ENCODE assay signal across 13 cellular contexts in the genomic region with DNA sequence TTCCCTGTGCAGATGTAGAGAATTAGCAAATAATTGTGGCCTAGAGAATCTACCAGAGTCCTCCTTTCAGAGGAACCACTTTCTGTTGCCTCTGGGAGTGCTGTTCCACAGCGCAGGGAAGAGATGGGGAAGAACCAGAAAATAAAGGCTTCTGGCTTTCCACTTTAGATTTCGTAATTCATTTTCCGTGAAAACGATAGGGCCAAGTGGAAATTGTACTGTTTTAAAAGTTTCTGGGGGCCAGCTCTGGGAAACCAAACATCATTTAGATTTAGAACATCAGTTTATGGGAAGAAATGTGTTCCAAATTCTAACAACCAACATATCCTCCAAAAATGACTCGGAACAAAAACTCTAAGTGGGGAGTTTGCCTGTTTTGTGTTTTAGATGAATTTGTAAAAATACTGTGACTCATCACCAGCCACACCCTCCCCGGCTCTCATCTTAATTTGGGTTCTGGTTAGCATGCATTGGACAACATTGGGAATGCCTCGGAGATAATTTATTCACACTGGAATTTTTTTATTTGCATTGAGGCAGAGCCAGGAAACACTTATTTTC.
DNase-seq lines count a peak whose midpoint lies in the region; ATAC-seq and TF ChIP-seq lines count a peak whose summit lies in the region.
"Had no signal": no experiment of that assay in that cellular context is flagged by ENCODE, and none has a peak within 500 bp of the region (broad histone marks: within the 10 kb centered on the region; RNA-seq: fewer than 3 reads in every experiment).

No MANE protein-coding gene starts in this region.

- no peaks in the 10 kb centered on the region for H3K27me3 ChIP-seq in SK-N-SH (ENCODE audit: insufficient read depth)
- no peaks in the 10 kb centered on the region for H3K27me3 ChIP-seq in sigmoid colon

- TF ChIP-seq EP300 in SK-N-SH (IDR thresholded peaks at IDR 0.05; ENCODE audit: borderline replicate concordance in 1 of 2, low read depth in 1 of 2, low read length in 1 of 2), result no peak
- peak in 1 of 4 donors; percentile 5 for TF ChIP-seq EP300 in sigmoid colon (IDR thresholded peaks at IDR 0.05)

- intact Hi-C loops in sigmoid colon (cut with DNase I), result no loop called here
- intact Hi-C loops in activated CD4-positive, alpha-beta T cell treated with anti-CD3 and anti-CD28 coated beads, Interleukin-2, amount 10 ng/mL, durations not matched to agents 24 days and 14 days (cut with micrococcal nuclease), result no loop called here

- no peak overlapping the region for H3K27ac Mint-ChIP-seq in activated CD4-positive, alpha-beta T cell treated with anti-CD3 and anti-CD28 coated beads, Interleukin-2, amount 10 ng/mL, durations not matched to agents 24 days and 14 days
- H3K27ac Mint-ChIP-seq in nephron progenitor cell, result no peak overlapping the region
- H3K27ac Mint-ChIP-seq: activated naive CD8-positive, alpha-beta T cell treated with anti-CD3 and anti-CD28 coated beads for 36 hours had no signal

- H3K9me3 ChIP-seq in SK-N-SH (no peaks in the 10 kb centered on the region), sigmoid colon (no peaks in the 10 kb centered on the region)

- DNase-seq in GM03348 (ENCODE audit: low spot score) (peak; percentile 79), SK-N-SH (no peak), fibroblast of the aortic adventitia (ENCODE audit: low read depth) (peak; percentile 91), sigmoid colon (peak; percentile 75), NCI-H187 (lab: John Stamatoyannopoulos, UW) (no peak), nephron progenitor cell (no peak)
- no peak for DNase-seq in activated CD4-positive, alpha-beta T cell treated with anti-CD3 and anti-CD28 coated beads, Interleukin-2, amount 10 ng/mL, durations not matched to agents 24 days and 14 days
- DNase-seq: activated naive CD8-positive, alpha-beta T cell treated with anti-CD3 and anti-CD28 coated beads for 36 hours; DMS79; NCI-H2107; stimulated activated naive CD4-positive, alpha-beta T cell treated with Interleukin-2 at 50 U/mL for 16 hours had no signal

- 92% methylated on average over 7 of the region's 7 CpGs for WGBS in SK-N-SH (ENCODE audit: low lambda C conversion rate)
- 83 to 87% methylated on average over 7 of the region's 7 CpGs for WGBS in sigmoid colon, 2 donors

- H3K4me1 ChIP-seq in SK-N-SH (ENCODE audit: control insufficient read depth in 1 of 2, insufficient read depth in 2 of 2, low read depth in 1 of 2, low read length in 1 of 2) (peaks cover 9 to 20% of the 10 kb centered on the region in 2 experiments; a peak in 2 of 4 replicates), sigmoid colon (peaks cover 0 to 36% (median 24%) of the 10 kb centered on the region in 4 donors)
- H3K4me1 ChIP-seq: parathyroid adenoma had no signal

- no peaks in the 10 kb centered on the region for H3K9me2 ChIP-seq in SK-N-SH

- no peaks in the 10 kb centered on the region for H3F3A ChIP-seq in SK-N-SH (replicated peaks; ENCODE audit: insufficient read depth)

- H3K27ac ChIP-seq in SK-N-SH (ENCODE audit: low read depth in 2 of 2, low read length in 1 of 2) (peak overlapping the region in 1 of 2 experiments; percentile 14; a peak in 1 of 4 replicates), sigmoid colon (peak overlapping the region; percentile 39 to 63 (median 54))
- H3K27ac ChIP-seq: parathyroid adenoma had no signal

- CTCF ChIA-PET in SK-N-SH (lab: Yijun Ruan, JAX), result no interaction called here

- no peak overlapping the region for H3K4me3 Mint-ChIP-seq in activated CD4-positive, alpha-beta T cell treated with anti-CD3 and anti-CD28 coated beads, Interleukin-2, amount 10 ng/mL, durations not matched to agents 24 days and 14 days
- no peak overlapping the region for H3K4me3 Mint-ChIP-seq in nephron progenitor cell
- H3K4me3 Mint-ChIP-seq: activated naive CD8-positive, alpha-beta T cell treated with anti-CD3 and anti-CD28 coated beads for 36 hours had no signal

- no peaks in the 10 kb centered on the region for H3K27me3 Mint-ChIP-seq in activated CD4-positive, alpha-beta T cell treated with anti-CD3 and anti-CD28 coated beads, Interleukin-2, amount 10 ng/mL, durations not matched to agents 24 days and 14 days
- peaks cover 6% of the 10 kb centered on the region for H3K27me3 Mint-ChIP-seq in nephron progenitor cell (ENCODE audit: low read depth, poor library complexity)

- no peaks in the 10 kb centered on the region for H3K9me3 Mint-ChIP-seq in activated CD4-positive, alpha-beta T cell treated with anti-CD3 and anti-CD28 coated beads, Interleukin-2, amount 10 ng/mL, durations not matched to agents 24 days and 14 days
- H3K9me3 Mint-ChIP-seq in nephron progenitor cell, result no peaks in the 10 kb centered on the region
- H3K9me3 Mint-ChIP-seq: activated naive CD8-positive, alpha-beta T cell treated with anti-CD3 and anti-CD28 coated beads for 36 hours had no signal

- H3K4me3 ChIP-seq in SK-N-SH (ENCODE audit: low read depth in 2 of 2, low read length in 1 of 2) (no peak overlapping the region), fibroblast of the aortic adventitia (ENCODE audit: low read depth, low read length) (no peak overlapping the region), sigmoid colon (no peak overlapping the region)

- no peaks in the 10 kb centered on the region for H3K4me1 Mint-ChIP-seq in activated CD4-positive, alpha-beta T cell treated with anti-CD3 and anti-CD28 coated beads, Interleukin-2, amount 10 ng/mL, durations not matched to agents 24 days and 14 days
- peaks cover 6% of the 10 kb centered on the region for H3K4me1 Mint-ChIP-seq in nephron progenitor cell

- no peaks in the 10 kb centered on the region for H3K36me3 ChIP-seq in SK-N-SH (replicated peaks in 1 of 2; ENCODE audit: control insufficient read depth in 1 of 2, insufficient read depth in 2 of 2, low read length in 1 of 2)
- H3K36me3 ChIP-seq in sigmoid colon, result no peaks in the 10 kb centered on the region

- TF ChIP-seq CTCF in SK-N-SH (IDR thresholded peaks at IDR 0.05), result peak; percentile 49
- TF ChIP-seq CTCF in fibroblast of the aortic adventitia (IDR thresholded peaks at IDR 0.05; ENCODE audit: insufficient read depth, low read length), result peak; percentile 93
- peak in 3 of 4 experiments; percentile 5 to 29 (median 25) for TF ChIP-seq CTCF in sigmoid colon (IDR thresholded peaks at IDR 0.05)
- no peak for TF ChIP-seq CTCF in nephron progenitor cell (IDR thresholded peaks at IDR 0.05)

- peak; percentile 36; the same call in 1 of the 2 replicates for TF ChIP-seq RAD21 in SK-N-SH (IDR thresholded peaks at IDR 0.05; ENCODE audit: low read length)

- no peaks in the 10 kb centered on the region for H3K36me3 Mint-ChIP-seq in activated CD4-positive, alpha-beta T cell treated with anti-CD3 and anti-CD28 coated beads, Interleukin-2, amount 10 ng/mL, durations not matched to agents 24 days and 14 days (ENCODE audit: low read depth)
- H3K36me3 Mint-ChIP-seq in nephron progenitor cell (ENCODE audit: low read depth), result no peaks in the 10 kb centered on the region
- H3K36me3 Mint-ChIP-seq: activated naive CD8-positive, alpha-beta T cell treated with anti-CD3 and anti-CD28 coated beads for 36 hours had no signal

- no peak overlapping the region for H2AFZ ChIP-seq in SK-N-SH (ENCODE audit: low read depth)
- H2AFZ ChIP-seq: parathyroid adenoma had no signal

- POLR2A ChIA-PET in SK-N-SH (lab: Yijun Ruan, JAX), result no interaction called here

- no peaks in the 10 kb centered on the region for H4K20me1 ChIP-seq in SK-N-SH (ENCODE audit: insufficient read depth)

- ATAC-seq in HG02610 (IDR thresholded peaks at IDR 0.05; ENCODE audit: unreplicated experiment), result no peak

- H3K9ac ChIP-seq in SK-N-SH, result no peak overlapping the region
- H3K9ac ChIP-seq: parathyroid adenoma had no signal

- no peak for TF ChIP-seq POLR2A in sigmoid colon (IDR thresholded peaks at IDR 0.05)

- no peaks in the 10 kb centered on the region for H3K79me2 ChIP-seq in SK-N-SH (ENCODE audit: insufficient read depth)
- H3K79me2 ChIP-seq: parathyroid adenoma had no signal

- H3K4me2 ChIP-seq in SK-N-SH, result no peak overlapping the region

TF ChIP-seq in SK-N-SH, 30 proteins besides CTCF, POLR2A, EP300 and RAD21:
- TF ChIP-seq, protein P1, sequence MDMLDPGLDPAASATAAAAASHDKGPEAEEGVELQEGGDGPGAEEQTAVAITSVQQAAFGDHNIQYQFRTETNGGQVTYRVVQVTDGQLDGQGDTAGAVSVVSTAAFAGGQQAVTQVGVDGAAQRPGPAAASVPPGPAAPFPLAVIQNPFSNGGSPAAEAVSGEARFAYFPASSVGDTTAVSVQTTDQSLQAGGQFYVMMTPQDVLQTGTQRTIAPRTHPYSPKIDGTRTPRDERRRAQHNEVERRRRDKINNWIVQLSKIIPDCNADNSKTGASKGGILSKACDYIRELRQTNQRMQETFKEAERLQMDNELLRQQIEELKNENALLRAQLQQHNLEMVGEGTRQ (IDR thresholded peaks at IDR 0.05; ENCODE audit: borderline replicate concordance, low read depth, low read length), result no peak
- TF ChIP-seq RFX5 (IDR thresholded peaks at IDR 0.05; ENCODE audit: low read length) (no peak), SMC3 (IDR thresholded peaks at IDR 0.05; ENCODE audit: low read depth, low read length) (no peak), FOSL2 (IDR thresholded peaks at IDR 0.05; ENCODE audit: borderline replicate concordance, low read depth) (no peak), NFIC (IDR thresholded peaks at IDR 0.05; ENCODE audit: borderline replicate concordance) (no peak), MEF2A (IDR thresholded peaks at IDR 0.05; ENCODE audit: borderline replicate concordance, low read depth) (no peak), TCF12 (IDR thresholded peaks at IDR 0.05) (no peak)
- TF ChIP-seq, protein P2, sequence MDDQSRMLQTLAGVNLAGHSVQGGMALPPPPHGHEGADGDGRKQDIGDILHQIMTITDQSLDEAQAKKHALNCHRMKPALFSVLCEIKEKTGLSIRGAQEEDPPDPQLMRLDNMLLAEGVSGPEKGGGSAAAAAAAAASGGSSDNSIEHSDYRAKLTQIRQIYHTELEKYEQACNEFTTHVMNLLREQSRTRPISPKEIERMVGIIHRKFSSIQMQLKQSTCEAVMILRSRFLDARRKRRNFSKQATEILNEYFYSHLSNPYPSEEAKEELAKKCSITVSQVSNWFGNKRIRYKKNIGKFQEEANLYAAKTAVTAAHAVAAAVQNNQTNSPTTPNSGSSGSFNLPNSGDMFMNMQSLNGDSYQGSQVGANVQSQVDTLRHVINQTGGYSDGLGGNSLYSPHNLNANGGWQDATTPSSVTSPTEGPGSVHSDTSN (IDR thresholded peaks at IDR 0.05), result no peak

Comparison
In these comparisons a context has a peak if more than half of its experiments do, and no peak if none do; other contexts are left out.
1. DNase-seq: peak in GM03348 (single experiment), fibroblast of the aortic adventitia (single experiment) and sigmoid colon (single experiment); none in SK-N-SH (single experiment), NCI-H187 (0 of 2), activated CD4-positive, alpha-beta T cell treated with anti-CD3 and anti-CD28 coated beads, Interleukin-2, amount 10 ng/mL, durations not matched to agents 24 days and 14 days (single experiment) and nephron progenitor cell (single experiment).